8 cellular contexts compared by ENCODE assay signal in the genomic region with DNA sequence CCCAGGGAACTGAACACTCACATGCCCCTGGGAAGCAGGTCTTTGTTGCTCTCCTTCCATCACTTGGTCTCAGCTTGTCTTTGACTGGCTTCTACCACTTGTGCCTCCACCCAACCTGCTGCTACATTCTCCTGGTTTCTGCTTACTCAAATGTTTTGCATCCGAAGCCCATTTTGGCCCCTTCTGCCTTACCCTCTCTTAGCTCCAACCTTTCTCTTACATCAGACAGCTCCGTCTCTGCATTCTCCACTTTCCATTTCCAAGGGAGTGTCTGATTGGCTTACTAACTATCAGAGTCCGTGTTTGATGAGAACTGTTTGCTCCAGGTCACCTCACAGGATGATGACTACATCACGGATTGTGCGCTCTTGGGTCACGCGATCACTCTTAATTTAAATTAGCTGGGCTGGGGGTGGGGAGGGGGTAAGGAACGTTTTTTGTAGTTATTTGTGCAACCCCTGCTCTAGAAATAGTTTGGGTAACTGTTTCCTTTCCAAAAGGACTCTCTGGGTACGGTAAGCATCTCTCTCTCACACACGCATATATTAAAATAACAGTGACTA. TPM values are rescaled to one million over a fixed set of nuclear protein-coding genes. Genes with fewer than 3 reads are reported as not detected.
DNase-seq lines count a peak whose midpoint lies in the region; ATAC-seq and TF ChIP-seq lines count a peak whose summit lies in the region.

No MANE protein-coding gene starts in this region.

- TF ChIP-seq CTCF in BJ (IDR thresholded peaks at IDR 0.05; ENCODE audit: insufficient read depth, low read depth, low read length) (no peak), epithelial cell of proximal tubule (conservative IDR thresholded peaks at IDR 0.05; ENCODE audit: low read depth, low read length) (no peak)

- H3K4me3 ChIP-seq in BJ (ENCODE audit: low read depth, low read length) (peak overlapping the region; percentile 68), epithelial cell of proximal tubule (ENCODE audit: low read depth, low read length) (peak overlapping the region; percentile 88), neuronal stem cell (ENCODE audit: low read length in 2 of 2) (peak overlapping the region; percentile 21 to 56)

- CTCF ChIA-PET in BJ (lab: Yijun Ruan, JAX) = interaction anchor here (0.6 kb wide), 1 partner anchor 18 kb away, joined by 4 read pairs; no protein-coding TSS in a partner anchor

- peak overlapping the region; percentile 86 for H2AFZ ChIP-seq in neuronal stem cell (ENCODE audit: low read length)

- H3K9me3 ChIP-seq in neuronal stem cell (replicated peaks in 1 of 2; ENCODE audit: control insufficient read depth in 2 of 2, insufficient read depth in 1 of 2, low read depth in 1 of 2, low read length in 2 of 2) = no peaks in the 10 kb centered on the region

- no peak overlapping the region for H2BK12ac ChIP-seq in neuronal stem cell (ENCODE audit: low read length)

- no peak overlapping the region for H2BK120ac ChIP-seq in neuronal stem cell (ENCODE audit: low read depth, low read length)

- POLR2A ChIA-PET in BJ (lab: Charles Lee) = no interaction called here

- H3K27ac ChIP-seq in neuronal stem cell (replicated peaks; ENCODE audit: low read length) = peak overlapping the region; percentile 30

- H2BK15ac ChIP-seq in neuronal stem cell (ENCODE audit: low read length) = no peak overlapping the region

- peak; percentile 30 for ATAC-seq in GM21717 (IDR thresholded peaks at IDR 0.05; ENCODE audit: unreplicated experiment)

- no peak overlapping the region for H3K14ac ChIP-seq in neuronal stem cell (ENCODE audit: low read length)

- H3K4me1 ChIP-seq in neuronal stem cell (ENCODE audit: control insufficient read depth in 2 of 2, insufficient read depth in 1 of 2, low read depth in 1 of 2, low read length in 2 of 2) = peaks cover 5 to 9% of the 10 kb centered on the region in 2 donors

- peak overlapping the region; percentile 57 for H3K4me2 ChIP-seq in neuronal stem cell (ENCODE audit: insufficient read depth, low read length, poor library complexity, severe bottlenecking)

- H2BK5ac ChIP-seq in neuronal stem cell (ENCODE audit: low read length) = no peak overlapping the region

- no peak overlapping the region for H3K9ac ChIP-seq in neuronal stem cell (ENCODE audit: low read depth, low read length, poor library complexity)

- WGBS in neuronal stem cell (ENCODE audit: extremely low coverage in 2 of 2, insufficient read length in 2 of 2, insufficient replicate concordance in 1 of 2), 2 donors = no CpG with 5 or more reads among the region's 10 CpGs

- no peak overlapping the region for H4K8ac ChIP-seq in neuronal stem cell (ENCODE audit: low read depth, low read length)

- no peak overlapping the region for H4K91ac ChIP-seq in neuronal stem cell (ENCODE audit: low read depth, low read length, poor library complexity)

- peaks cover 8% of the 10 kb centered on the region for H3K79me1 ChIP-seq in neuronal stem cell (ENCODE audit: low read depth, low read length)

- H3K36me3 ChIP-seq in BJ (ENCODE audit: control insufficient read depth, insufficient read depth, low read length) = no peaks in the 10 kb centered on the region
- no peaks in the 10 kb centered on the region for H3K36me3 ChIP-seq in neuronal stem cell (replicated peaks in 1 of 2; ENCODE audit: control insufficient read depth in 2 of 2, insufficient read depth in 2 of 2, low read length in 2 of 2)

- H3K18ac ChIP-seq in neuronal stem cell (ENCODE audit: low read length) = no peak overlapping the region

- H2AK5ac ChIP-seq in neuronal stem cell (ENCODE audit: low read depth, low read length) = no peak overlapping the region

- DNase-seq in BJ (ENCODE audit: low read depth) (no peak), NCI-H2171 (lab: John Stamatoyannopoulos, UW) (peak; percentile 50), epithelial cell of proximal tubule (ENCODE audit: low read depth) (peak; percentile 43), neuronal stem cell (ENCODE audit: low spot score) (no peak), DMS114 treated with DMSO at 0.1 percent for 48 hours (lab: John Stamatoyannopoulos, UW; ENCODE audit: unreplicated experiment) (no peak), globus pallidus (ENCODE audit: low spot score) (no peak)
- DNase-seq in activated CD4-positive, alpha-beta T cell treated with anti-CD3 and anti-CD28 coated beads, Interleukin-2, amount 50 U/mL, for 24 hours (ENCODE audit: low read depth in 1 of 2, low spot score in 1 of 2) = peak; percentile 21 to 56

- no peaks in the 10 kb centered on the region for H3K27me3 ChIP-seq in BJ (ENCODE audit: control insufficient read depth, insufficient read depth, low read length)
- no peaks in the 10 kb centered on the region for H3K27me3 ChIP-seq in neuronal stem cell (ENCODE audit: control insufficient read depth in 3 of 3, insufficient read depth in 3 of 3, low read depth in 1 of 3, low read length in 3 of 3)

- no peak overlapping the region for H3K4ac ChIP-seq in neuronal stem cell (ENCODE audit: low read length)

- H3K23ac ChIP-seq in neuronal stem cell (ENCODE audit: low read depth, low read length, poor library complexity) = no peak overlapping the region

RNA-seq across cellular contexts. Expression of gene ABRACL, which starts 0.8 kb away (rescaled TPM):
- polyA plus RNA-seq in BJ (2011; rRNA removed) = 13.1 and 23.1 TPM in 2 replicates
- 4.5 and 5.9 TPM in 2 replicates for polyA minus RNA-seq in BJ (2011; rRNA and poly(A)+ RNA removed)
- total RNA-seq in epithelial cell of proximal tubule = 159 and 164 TPM in 2 replicates
- 201 TPM for polyA plus RNA-seq in neuronal stem cell (2013, experiment 1 of 2)
- 211 TPM for polyA plus RNA-seq in neuronal stem cell (2013, experiment 2 of 2)

RNA-seq across cellular contexts. Expression of gene REPS1, which starts 39.6 kb away (rescaled TPM):
- 27.2 and 29.9 TPM in 2 replicates for polyA plus RNA-seq in BJ (2011; rRNA removed)
- 19.2 and 27.2 TPM in 2 replicates for polyA minus RNA-seq in BJ (2011; rRNA and poly(A)+ RNA removed)
- 26.8 and 27.1 TPM in 2 replicates for total RNA-seq in epithelial cell of proximal tubule
- 50.5 TPM for polyA plus RNA-seq in neuronal stem cell (2013, experiment 1 of 2)
- 50.6 TPM for polyA plus RNA-seq in neuronal stem cell (2013, experiment 2 of 2)

Comparison
In these comparisons a context has a peak if more than half of its experiments do, and no peak if none do; other contexts are left out.
1. DNase-seq: peak in NCI-H2171 (single experiment), activated CD4-positive, alpha-beta T cell treated with anti-CD3 and anti-CD28 coated beads, Interleukin-2, amount 50 U/mL, for 24 hours (2 of 2) and epithelial cell of proximal tubule (single experiment); none in BJ (single experiment), neuronal stem cell (single experiment), DMS114 treated with DMSO at 0.1 percent for 48 hours (single experiment) and globus pallidus (single experiment).
2. Peak in every context shown above with its lines, with median percentiles within 50 percentile points of each other: H3K4me3 ChIP-seq.